ENCODE assay signal across 8 cellular contexts in the genomic region with DNA sequence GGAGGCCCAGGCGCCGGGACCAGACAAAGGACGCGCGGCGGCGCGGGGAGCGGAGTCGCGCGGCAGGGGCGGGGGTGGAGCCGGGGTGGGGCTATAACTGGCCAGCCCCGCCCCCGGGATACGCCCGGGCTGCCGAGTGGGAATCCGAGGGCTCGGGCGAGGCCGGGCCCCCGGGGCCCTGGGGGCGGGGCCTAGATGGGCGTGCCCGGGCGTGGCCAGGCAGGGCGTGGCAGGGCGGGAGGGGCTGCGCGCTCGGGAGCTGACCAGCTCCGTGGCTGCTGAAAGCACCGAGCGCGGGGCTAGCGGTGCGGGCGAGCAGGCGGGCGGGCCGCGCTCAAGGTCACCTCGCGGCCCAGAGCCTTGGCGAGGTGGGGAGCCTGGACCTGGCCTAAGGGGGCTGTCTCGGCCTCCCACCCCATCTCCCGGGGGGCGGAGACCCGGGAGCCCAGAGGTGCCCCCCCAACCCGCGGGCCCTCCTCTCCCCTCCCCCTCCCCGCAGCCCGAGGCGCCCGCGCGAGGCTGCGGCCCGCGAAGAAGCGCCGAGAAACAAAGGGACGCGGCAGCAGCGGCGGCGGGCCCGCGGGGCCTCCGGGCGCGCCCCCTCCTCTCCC.
DNase-seq lines count a peak whose midpoint lies in the region; ATAC-seq lines count a peak whose summit lies in the region.

No MANE protein-coding gene starts in this region.

- DNase-seq in T-helper 2 cell treated with Interferon-gamma antibody and Interleukin-4, amounts not matched to agents 5 μg/mL and 100 μg/mL, for 36 hours (ENCODE audit: low spot score): peak; percentile 36
- no peak for DNase-seq in T-helper 2 cell
- DNase-seq in NCI-H82 (lab: John Stamatoyannopoulos, UW): peak; percentile 86
- DNase-seq in epidermal melanocyte (ENCODE audit: insufficient read length, low spot score): peak; percentile 32
- peak; percentile 68 to 98 (median 80) for DNase-seq in posterior cingulate gyrus
- DNase-seq in stimulated activated naive B cell treated with anti-CD40 and anti-IgM and Interleukin-4, amounts not matched to agents 10 μg/mL and 1 μg/mL and 100 μg/mL, for 72 hours: no peak

- no peak overlapping the region for H3K4me3 Mint-ChIP-seq in T-helper 2 cell treated with Interferon-gamma antibody and Interleukin-4, amounts not matched to agents 5 μg/mL and 100 μg/mL, for 36 hours
- peak overlapping the region in 1 of 2 donors; percentile 43 for H3K4me3 Mint-ChIP-seq in stimulated activated naive B cell treated with anti-CD40 and anti-IgM and Interleukin-4, amounts not matched to agents 10 μg/mL and 1 μg/mL and 100 μg/mL, for 72 hours

- H3K27ac Mint-ChIP-seq in T-helper 2 cell treated with Interferon-gamma antibody and Interleukin-4, amounts not matched to agents 5 μg/mL and 100 μg/mL, for 36 hours: no peak overlapping the region
- no peak overlapping the region for H3K27ac Mint-ChIP-seq in stimulated activated naive B cell treated with anti-CD40 and anti-IgM and Interleukin-4, amounts not matched to agents 10 μg/mL and 1 μg/mL and 100 μg/mL, for 72 hours

- no peak for ATAC-seq in stimulated activated naive B cell treated with anti-CD40 and anti-IgM and Interleukin-4, amounts not matched to agents 10 μg/mL and 1 μg/mL and 100 μg/mL, for 72 hours (replicated peaks)
- ATAC-seq in HG03025 (IDR thresholded peaks at IDR 0.05; ENCODE audit: low FRiP score, unreplicated experiment) (no peak), GM21381 (IDR thresholded peaks at IDR 0.05; ENCODE audit: unreplicated experiment) (no peak)

- peaks cover 5% of the 10 kb centered on the region for H3K36me3 Mint-ChIP-seq in T-helper 2 cell treated with Interferon-gamma antibody and Interleukin-4, amounts not matched to agents 5 μg/mL and 100 μg/mL, for 36 hours (ENCODE audit: low read depth)
- H3K36me3 Mint-ChIP-seq in stimulated activated naive B cell treated with anti-CD40 and anti-IgM and Interleukin-4, amounts not matched to agents 10 μg/mL and 1 μg/mL and 100 μg/mL, for 72 hours: peaks cover 7 to 14% of the 10 kb centered on the region in 2 donors

- no peaks in the 10 kb centered on the region for H3K9me3 Mint-ChIP-seq in T-helper 2 cell treated with Interferon-gamma antibody and Interleukin-4, amounts not matched to agents 5 μg/mL and 100 μg/mL, for 36 hours
- H3K9me3 Mint-ChIP-seq in stimulated activated naive B cell treated with anti-CD40 and anti-IgM and Interleukin-4, amounts not matched to agents 10 μg/mL and 1 μg/mL and 100 μg/mL, for 72 hours: peaks cover 0 to 1% of the 10 kb centered on the region in 2 donors

- intact Hi-C loops in posterior cingulate gyrus (cut with DNase I): loop anchor here (5.0 kb wide), 1 partner anchor 187 kb away; no protein-coding TSS in a partner anchor

- peaks cover 46% of the 10 kb centered on the region for H3K27me3 Mint-ChIP-seq in T-helper 2 cell treated with Interferon-gamma antibody and Interleukin-4, amounts not matched to agents 5 μg/mL and 100 μg/mL, for 36 hours (ENCODE audit: low read depth)
- peaks cover 30 to 62% of the 10 kb centered on the region in 2 donors for H3K27me3 Mint-ChIP-seq in stimulated activated naive B cell treated with anti-CD40 and anti-IgM and Interleukin-4, amounts not matched to agents 10 μg/mL and 1 μg/mL and 100 μg/mL, for 72 hours

- H3K4me1 Mint-ChIP-seq in T-helper 2 cell treated with Interferon-gamma antibody and Interleukin-4, amounts not matched to agents 5 μg/mL and 100 μg/mL, for 36 hours (ENCODE audit: low read depth): peaks cover 16% of the 10 kb centered on the region
- peaks cover 19 to 34% of the 10 kb centered on the region in 2 donors for H3K4me1 Mint-ChIP-seq in stimulated activated naive B cell treated with anti-CD40 and anti-IgM and Interleukin-4, amounts not matched to agents 10 μg/mL and 1 μg/mL and 100 μg/mL, for 72 hours

Comparison
In these comparisons a context has a peak if more than half of its experiments do, and no peak if none do; other contexts are left out.
1. DNase-seq: peak in T-helper 2 cell treated with Interferon-gamma antibody and Interleukin-4, amounts not matched to agents 5 μg/mL and 100 μg/mL, for 36 hours (single experiment), NCI-H82 (single experiment), epidermal melanocyte (single experiment) and posterior cingulate gyrus (10 of 10); none in T-helper 2 cell (0 of 5) and stimulated activated naive B cell treated with anti-CD40 and anti-IgM and Interleukin-4, amounts not matched to agents 10 μg/mL and 1 μg/mL and 100 μg/mL, for 72 hours (single experiment).